In the genomic region with DNA sequence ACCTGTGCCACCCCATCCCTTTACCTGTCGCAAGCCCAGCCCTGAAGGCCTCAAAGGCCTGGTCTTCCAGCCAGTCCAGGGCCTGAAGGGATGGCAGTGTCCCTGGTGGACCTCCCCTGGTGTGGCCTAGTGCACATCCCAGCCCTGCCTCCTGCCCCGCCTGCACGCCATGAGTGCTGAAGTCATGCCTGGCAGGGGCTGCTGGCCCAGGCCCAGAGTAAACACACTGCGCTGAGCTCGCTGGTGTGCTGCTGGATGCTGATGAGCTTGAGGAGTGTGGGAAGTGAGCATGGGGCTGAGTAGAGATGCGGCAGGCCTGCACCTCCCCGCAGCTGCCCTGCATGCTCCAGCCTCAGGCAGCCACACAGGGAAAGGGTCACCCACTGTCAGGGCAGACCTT, we compare ENCODE assay signal across 9 cellular contexts. TPM values are rescaled to one million over a fixed set of nuclear protein-coding genes. Genes with fewer than 3 reads are reported as not detected.
A peak's percentile ranks its signal among the peaks of the same experiment; 100 is the strongest.
DNase-seq lines count a peak whose midpoint lies in the region; ATAC-seq and TF ChIP-seq lines count a peak whose summit lies in the region.
"Had no signal": no experiment of that assay in that cellular context is flagged by ENCODE, and none has a peak within 500 bp of the region (broad histone marks: within the 10 kb centered on the region; RNA-seq: fewer than 3 reads in every experiment).

No MANE protein-coding gene starts in this region.

- DNase-seq in A673 (ENCODE audit: low spot score) (peak; percentile 19), NCI-H1436 (lab: John Stamatoyannopoulos, UW) (peak; percentile 78), cerebellar cortex (ENCODE audit: low spot score) (peak; percentile 16), lung (ENCODE audit: low spot score) (peak; percentile 83), NOMO-1 (lab: John Stamatoyannopoulos, UW; ENCODE audit: unreplicated experiment in 2 of 2) (no peak), spleen (no peak)
- no peak for DNase-seq in stimulated activated naive CD4-positive, alpha-beta T cell treated with Interleukin-2 at 50 U/mL for 16 hours (lab: John Stamatoyannopoulos, UW)
- no peak for DNase-seq in activated CD4-positive, alpha-beta T cell treated with anti-CD3 and anti-CD28 coated beads, Interleukin-2, amount 10 ng/mL, durations not matched to agents 7 days and 5 days

- H3K27me3 ChIP-seq in A673 (replicated peaks; ENCODE audit: insufficient read depth, low read depth, low read length, poor library complexity) (no peaks in the 10 kb centered on the region), lung (ENCODE audit: control insufficient read depth, insufficient read depth) (no peaks in the 10 kb centered on the region), spleen (replicated peaks in 1 of 7) (no peaks in the 10 kb centered on the region)

- H3K4me1 ChIP-seq in A673 (ENCODE audit: insufficient read depth, low read length, poor library complexity, severe bottlenecking) = no peaks in the 10 kb centered on the region
- peaks cover under 1 to 3% of the 10 kb centered on the region in 2 donors for H3K4me1 ChIP-seq in lung (ENCODE audit: control insufficient read depth in 2 of 2, insufficient read depth in 2 of 2, low read length in 2 of 2)
- H3K4me1 ChIP-seq in spleen = peaks cover 0 to 3% (median 0%) of the 10 kb centered on the region in 6 donors

- H3K4me3 Mint-ChIP-seq in activated CD4-positive, alpha-beta T cell treated with anti-CD3 and anti-CD28 coated beads, Interleukin-2, amount 10 ng/mL, durations not matched to agents 7 days and 5 days = no peak overlapping the region
- H3K4me3 Mint-ChIP-seq: T-helper 1 cell treated with Interleukin-12 subunit alpha and Interleukin-12 subunit beta and Interleukin-4 antibody, amounts not matched to agents 30 μg/mL and 1 μg/mL, for 36 hours had no signal

- CTCF ChIA-PET in A673 (lab: Charles Lee) = no interaction called here
- CTCF ChIA-PET in activated CD4-positive, alpha-beta T cell treated with anti-CD3 and anti-CD28 coated beads, Interleukin-2, amount 10 ng/mL, durations not matched to agents 7 days and 5 days (lab: Charles Lee) = interaction anchor here (1.7 kb wide), 1 partner anchor 11 kb away, joined by 6 read pairs; no protein-coding TSS in a partner anchor

- H3K9me3 ChIP-seq in A673 (ENCODE audit: low read depth, low read length, poor library complexity, severe bottlenecking) = no peaks in the 10 kb centered on the region
- no peaks in the 10 kb centered on the region for H3K9me3 ChIP-seq in lung (ENCODE audit: control insufficient read depth in 2 of 2, insufficient read depth in 1 of 2, low read length in 1 of 2)
- no peaks in the 10 kb centered on the region for H3K9me3 ChIP-seq in spleen

- intact Hi-C loops in A673 (cut with micrococcal nuclease; ENCODE audit: unreplicated experiment) (no loop called here), spleen (cut with DNase I; ENCODE audit: low total_unique reads) (no loop called here)

- TF ChIP-seq POLR2A in spleen (IDR thresholded peaks at IDR 0.05) = no peak

- POLR2A ChIA-PET in A673 (lab: Charles Lee; ENCODE audit: low non-redundant PET) = no interaction called here
- POLR2A ChIA-PET in activated CD4-positive, alpha-beta T cell treated with anti-CD3 and anti-CD28 coated beads, Interleukin-2, amount 10 ng/mL, durations not matched to agents 7 days and 5 days (lab: Charles Lee) = no interaction called here

- no peak overlapping the region for H3K4me3 ChIP-seq in A673 (ENCODE audit: low read depth, low read length, poor library complexity, severe bottlenecking)
- no peak overlapping the region for H3K4me3 ChIP-seq in lung
- no peak overlapping the region for H3K4me3 ChIP-seq in spleen

- no peaks in the 10 kb centered on the region for H3K4me1 Mint-ChIP-seq in activated CD4-positive, alpha-beta T cell treated with anti-CD3 and anti-CD28 coated beads, Interleukin-2, amount 10 ng/mL, durations not matched to agents 7 days and 5 days

- BruUV-seq in A673 (replicated peaks; lab: Mats Ljungman, UMichigan) = no TSS peak

- peaks cover under 1% of the 10 kb centered on the region for H3K27me3 Mint-ChIP-seq in activated CD4-positive, alpha-beta T cell treated with anti-CD3 and anti-CD28 coated beads, Interleukin-2, amount 10 ng/mL, durations not matched to agents 7 days and 5 days

- H3K36me3 Mint-ChIP-seq in activated CD4-positive, alpha-beta T cell treated with anti-CD3 and anti-CD28 coated beads, Interleukin-2, amount 10 ng/mL, durations not matched to agents 7 days and 5 days (ENCODE audit: low read depth) = no peaks in the 10 kb centered on the region

- H3K36me3 ChIP-seq in A673 (ENCODE audit: insufficient read depth, low read length, poor library complexity, severe bottlenecking) (no peaks in the 10 kb centered on the region), lung (ENCODE audit: control insufficient read depth in 2 of 2, insufficient read depth in 2 of 2, low read length in 2 of 2) (peaks cover 0 to 5% of the 10 kb centered on the region in 2 donors), spleen (no peaks in the 10 kb centered on the region)

- no peaks in the 10 kb centered on the region for H3K9me3 Mint-ChIP-seq in activated CD4-positive, alpha-beta T cell treated with anti-CD3 and anti-CD28 coated beads, Interleukin-2, amount 10 ng/mL, durations not matched to agents 7 days and 5 days
- H3K9me3 Mint-ChIP-seq: T-helper 1 cell treated with Interleukin-12 subunit alpha and Interleukin-12 subunit beta and Interleukin-4 antibody, amounts not matched to agents 30 μg/mL and 1 μg/mL, for 36 hours had no signal

- ATAC-seq in lung (ENCODE audit: insufficient read depth, low FRiP score) = peak; percentile 84

- WGBS in lung, 2 donors = 39 to 72% methylated on average over 7 of the region's 7 CpGs
- WGBS in spleen, 5 donors = 66 to 74% (median 70%) methylated on average over 4 to 7 of the region's 7 CpGs

- no peak for TF ChIP-seq CTCF in A673 (conservative IDR thresholded peaks at IDR 0.05; ENCODE audit: low read depth, low read length)
- TF ChIP-seq CTCF in lung (IDR thresholded peaks at IDR 0.05; ENCODE audit: control extremely low read depth, extremely low read depth) = no peak
- TF ChIP-seq CTCF in spleen (IDR thresholded peaks at IDR 0.05 in 8 of 11, conservative IDR thresholded peaks at IDR 0.05 in 3 of 11) = no peak

- no peak overlapping the region for H3K27ac Mint-ChIP-seq in activated CD4-positive, alpha-beta T cell treated with anti-CD3 and anti-CD28 coated beads, Interleukin-2, amount 10 ng/mL, durations not matched to agents 7 days and 5 days
- H3K27ac Mint-ChIP-seq: T-helper 1 cell treated with Interleukin-12 subunit alpha and Interleukin-12 subunit beta and Interleukin-4 antibody, amounts not matched to agents 30 μg/mL and 1 μg/mL, for 36 hours had no signal

- H3K27ac ChIP-seq in A673 (ENCODE audit: low read depth, low read length, poor library complexity, severe bottlenecking) = no peak overlapping the region
- no peak overlapping the region for H3K27ac ChIP-seq in lung (ENCODE audit: low read depth in 1 of 2, low read length in 1 of 2)
- H3K27ac ChIP-seq in spleen = peak overlapping the region in 3 of 8 donors; percentile 10 to 24 (median 21)

RNA-seq across cellular contexts. Expression of a gene that starts 43.2 kb away (rescaled TPM):
- 0.17 and 0.55 TPM in 2 replicates for total RNA-seq in A673 (2021)
- 10 to 100 TPM; 41.4 to 59.8 TPM for total RNA-seq in lung
- 10 to 100 TPM; 30.4 to 50.7 TPM for polyA plus RNA-seq in lung
- 10 to 100 TPM; 26.4 to 63.7 (median 42.7) TPM for total RNA-seq in spleen
- polyA plus RNA-seq in spleen = 10 to 100 TPM; 18.3 to 32.0 (median 31.4) TPM
- total RNA-seq in activated CD4-positive, alpha-beta T cell treated with anti-CD3 and anti-CD28 coated beads, Interleukin-2, amount 10 ng/mL, durations not matched to agents 7 days and 5 days = not detected

RNA-seq across cellular contexts. Expression of a gene that starts 50.1 kb away (rescaled TPM):
- total RNA-seq in A673 (2021) = not detected in 2 replicates
- total RNA-seq in lung = not detected
- polyA plus RNA-seq in lung = not detected
- total RNA-seq in spleen = not detected
- polyA plus RNA-seq in spleen = not detected
- total RNA-seq in activated CD4-positive, alpha-beta T cell treated with anti-CD3 and anti-CD28 coated beads, Interleukin-2, amount 10 ng/mL, durations not matched to agents 7 days and 5 days = not detected

RNA-seq across cellular contexts. Expression of a gene that starts 56.0 kb away (rescaled TPM):
- total RNA-seq in A673 (2021) = not detected in 2 replicates
- 100 to 1,000 TPM in 1 of 2 donors, 10 to 100 TPM in 1; 22.0 to 337 TPM for total RNA-seq in lung
- polyA plus RNA-seq in lung = 100 to 1,000 TPM in 1 of 2 donors, 10 to 100 TPM in 1; 21.1 to 199 TPM
- under 1 TPM in 1 of 7 donors, not detected in 6; 0.03 TPM for total RNA-seq in spleen
- polyA plus RNA-seq in spleen = under 1 TPM; 0.02 to 0.29 (median 0.02) TPM
- total RNA-seq in activated CD4-positive, alpha-beta T cell treated with anti-CD3 and anti-CD28 coated beads, Interleukin-2, amount 10 ng/mL, durations not matched to agents 7 days and 5 days = not detected

Comparison
In these comparisons a context has a peak if more than half of its experiments do, and no peak if none do; other contexts are left out.
1. DNase-seq: peak in A673 (single experiment), NCI-H1436 (single experiment), cerebellar cortex (single experiment) and lung (single experiment); none in NOMO-1 (0 of 2), spleen (single experiment), stimulated activated naive CD4-positive, alpha-beta T cell treated with Interleukin-2 at 50 U/mL for 16 hours (single experiment) and activated CD4-positive, alpha-beta T cell treated with anti-CD3 and anti-CD28 coated beads, Interleukin-2, amount 10 ng/mL, durations not matched to agents 7 days and 5 days (single experiment).
2. RNA of a gene that starts 43.2 kb away (total RNA-seq): 41.4 to 59.8 TPM in lung and 26.4 to 63.7 TPM in spleen; 0.17 to 0.55 TPM in A673 and not detected in activated CD4-positive, alpha-beta T cell treated with anti-CD3 and anti-CD28 coated beads, Interleukin-2, amount 10 ng/mL, durations not matched to agents 7 days and 5 days; every median in the first group is over 10 times any median in the second.
3. RNA of a gene that starts 56.0 kb away (total RNA-seq): 22.0 to 337 TPM in lung; not detected in A673, 0.03 TPM in spleen and not detected in activated CD4-positive, alpha-beta T cell treated with anti-CD3 and anti-CD28 coated beads, Interleukin-2, amount 10 ng/mL, durations not matched to agents 7 days and 5 days; every median in the first group is over 10 times any median in the second.